Comparison of ENCODE assay signal across 6 cellular contexts in genomic region chr11:24216488-24216887, GRCh38.
"Had no signal": no experiment of that assay in that cellular context is flagged by ENCODE, and none has a peak within 500 bp of the region (broad histone marks: within the 10 kb centered on the region; RNA-seq: fewer than 3 reads in every experiment).

No MANE protein-coding gene starts in this region.

- H3K9ac ChIP-seq: KMS-11 had no signal

- FAIRE-seq: HTR-8/SVneo had no signal

- DNase-seq: Karpas-422, KBM-7, KG1 had no signal

- H3K4me2 ChIP-seq: KMS-11 had no signal

- H3K27ac ChIP-seq: HL-60, KMS-11 had no signal
